1 cellular context compared by ENCODE assay signal in the genomic region with DNA sequence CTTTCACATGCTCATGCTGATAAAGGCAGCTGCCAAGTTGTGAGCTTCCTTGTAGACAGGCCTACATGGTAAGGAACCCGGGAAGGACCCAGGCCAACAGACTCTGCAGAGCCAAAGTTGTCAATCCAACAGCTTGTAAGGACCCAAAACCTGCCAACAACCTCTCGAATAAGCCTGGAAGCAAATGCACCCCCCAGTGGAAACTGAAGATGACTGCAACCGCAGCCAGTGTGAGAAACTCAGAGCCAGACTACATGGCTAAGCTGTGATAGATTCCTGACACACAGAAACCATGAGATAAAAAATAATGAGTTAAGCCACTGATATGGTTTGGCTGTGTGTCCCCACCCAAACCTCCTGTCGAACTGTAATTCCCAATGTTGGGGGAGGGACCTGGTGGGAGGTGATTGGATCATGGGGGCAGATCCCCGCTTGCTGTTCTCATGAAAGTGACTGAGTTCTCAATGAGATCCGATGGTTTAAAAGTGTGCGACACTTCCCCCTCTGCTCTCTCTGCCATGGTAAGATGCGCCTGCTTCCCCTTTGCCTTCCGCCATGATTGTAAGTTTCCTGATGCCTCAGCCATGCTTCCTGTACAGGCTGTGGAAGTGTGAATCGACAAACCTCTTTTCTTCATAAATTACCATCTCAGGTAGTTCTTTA.
TF ChIP-seq lines count a peak whose summit lies in the region.

No MANE protein-coding gene starts in this region.

TF ChIP-seq in K562, 482 proteins besides CTCF, POLR2A, EP300 and RAD21:
- TF ChIP-seq YY1 (IDR thresholded peaks at IDR 0.05; ENCODE audit: borderline replicate concordance in 1 of 3, control insufficient read depth in 1 of 3, extremely low read depth in 1 of 3, insufficient read depth in 3 of 3, insufficient read length in 1 of 3, insufficient replicate concordance in 2 of 3, low read depth in 1 of 3, low read length in 2 of 3), result peak in 1 of 3 experiments; percentile 8
- TF ChIP-seq NR2F6 (CRISPR knock-in tag; IDR thresholded peaks at IDR 0.05), result no peak
- peak; percentile 82 for TF ChIP-seq SMC3 (conservative IDR thresholded peaks at IDR 0.05; ENCODE audit: insufficient read depth, low read depth, low read length)
- peak; percentile 67; the same call in 1 of the 2 replicates for TF ChIP-seq XRCC5 (IDR thresholded peaks at IDR 0.05; ENCODE audit: low read depth, low read length)
